In genomic region chr17:59435238-59435637, GRCh38 we compare ENCODE assay signal across 11 cellular contexts.
A peak's percentile ranks its signal among the peaks of the same experiment; 100 is the strongest.
DNase-seq lines count a peak whose midpoint lies in the region; ATAC-seq and TF ChIP-seq lines count a peak whose summit lies in the region.
"Had no signal": no experiment of that assay in that cellular context is flagged by ENCODE, and none has a peak within 500 bp of the region (broad histone marks: within the 10 kb centered on the region; RNA-seq: fewer than 3 reads in every experiment).

No MANE protein-coding gene starts in this region.

- H4K20me1 ChIP-seq in fibroblast of lung (ENCODE audit: control insufficient read depth, extremely low read depth, insufficient read depth, low read length), result no peaks in the 10 kb centered on the region

- no peak overlapping the region for H3K9ac ChIP-seq in fibroblast of lung (ENCODE audit: insufficient read depth, low read length)

- H3K4me3 Mint-ChIP-seq in activated CD4-positive, alpha-beta T cell treated with anti-CD3 and anti-CD28 coated beads for 36 hours, result peak overlapping the region; percentile 47
- H3K4me3 Mint-ChIP-seq in stimulated activated effector memory CD8-positive, alpha-beta T cell treated with anti-CD3 and anti-CD28 coated beads, Interleukin-12 subunit alpha, Interleukin-12 subunit beta, amount 100 ng/mL, for 72 hours, result peak overlapping the region; percentile 22

- H3K27me3 Mint-ChIP-seq in activated CD4-positive, alpha-beta T cell treated with anti-CD3 and anti-CD28 coated beads for 36 hours, result peaks cover 7% of the 10 kb centered on the region

- H3K9me3 ChIP-seq in fibroblast of lung (ENCODE audit: control insufficient read depth, insufficient read depth, low read depth, low read length) (no peaks in the 10 kb centered on the region), left lung (no peaks in the 10 kb centered on the region)

- no peaks in the 10 kb centered on the region for H3K79me2 ChIP-seq in fibroblast of lung (ENCODE audit: control insufficient read depth, insufficient read depth, low read length)

- H3K4me2 ChIP-seq in fibroblast of lung (ENCODE audit: extremely low read depth, insufficient read depth, low read length), result peak overlapping the region; percentile 62

- peaks cover 4% of the 10 kb centered on the region for H3K4me1 ChIP-seq in fibroblast of lung (ENCODE audit: control insufficient read depth, extremely low read depth, insufficient read depth, low read length)
- peaks cover 0 to 52% of the 10 kb centered on the region in 2 donors for H3K4me1 ChIP-seq in left lung

- CTCF ChIA-PET in activated CD4-positive, alpha-beta T cell treated with anti-CD3 and anti-CD28 coated beads for 36 hours (lab: Charles Lee), result interaction anchor here (0.6 to 3.1 kb wide), 4 partner anchors 106 to 371 kb away, joined by 3 to 17 read pairs (median 4); no protein-coding TSS in a partner anchor

- H3K27ac Mint-ChIP-seq in activated CD4-positive, alpha-beta T cell treated with anti-CD3 and anti-CD28 coated beads for 36 hours, result peak overlapping the region; percentile 87
- peak overlapping the region; percentile 77 for H3K27ac Mint-ChIP-seq in stimulated activated effector memory CD8-positive, alpha-beta T cell treated with anti-CD3 and anti-CD28 coated beads, Interleukin-12 subunit alpha, Interleukin-12 subunit beta, amount 100 ng/mL, for 72 hours

- H3K36me3 Mint-ChIP-seq in activated CD4-positive, alpha-beta T cell treated with anti-CD3 and anti-CD28 coated beads for 36 hours (ENCODE audit: low read depth), result no peaks in the 10 kb centered on the region
- H3K36me3 Mint-ChIP-seq in stimulated activated effector memory CD8-positive, alpha-beta T cell treated with anti-CD3 and anti-CD28 coated beads, Interleukin-12 subunit alpha, Interleukin-12 subunit beta, amount 100 ng/mL, for 72 hours, result peaks cover 13% of the 10 kb centered on the region

- ATAC-seq in activated CD4-positive, alpha-beta T cell treated with anti-CD3 and anti-CD28 coated beads for 36 hours, result peak; percentile 89
- ATAC-seq in SK-N-SH treated with all-trans-retinoic acid at 6 μM for 48 hours (peak; percentile 67), left lung (no peak), GM21381 (IDR thresholded peaks at IDR 0.05; ENCODE audit: unreplicated experiment) (no peak)
- ATAC-seq in stimulated activated effector memory CD8-positive, alpha-beta T cell treated with anti-CD3 and anti-CD28 coated beads, Interleukin-12 subunit alpha, Interleukin-12 subunit beta, amount 100 ng/mL, for 72 hours, result peak; percentile 96
- ATAC-seq: left colon had no signal

- H3K4me3 ChIP-seq in fibroblast of lung (replicated peaks in 1 of 4; ENCODE audit: control extremely low read depth in 1 of 4, insufficient read depth in 1 of 4, low read depth in 3 of 4, low read length in 4 of 4), result no peak overlapping the region
- H3K4me3 ChIP-seq in left lung, result no peak overlapping the region
- H3K4me3 ChIP-seq: cardiac muscle cell had no signal

- no peak for DNase-seq in activated CD4-positive, alpha-beta T cell treated with anti-CD3 and anti-CD28 coated beads for 36 hours
- no peak for DNase-seq in activated CD4-positive, alpha-beta T cell treated with anti-CD3 and anti-CD28 coated beads, Interleukin-2, amount 50 U/mL, for 4 hours
- peak; percentile 81 for DNase-seq in fibroblast of lung (ENCODE audit: low read depth in 2 of 2)
- peak in 1 of 2 donors; percentile 67 for DNase-seq in stimulated activated effector memory CD8-positive, alpha-beta T cell treated with anti-CD3 and anti-CD28 coated beads, Interleukin-12 subunit alpha, Interleukin-12 subunit beta, amount 100 ng/mL, for 72 hours (ENCODE audit: low spot score in 2 of 2)
- no peak for DNase-seq in left lung
- DNase-seq in DMS53 (lab: John Stamatoyannopoulos, UW), result no peak
- DNase-seq: left colon, NCI-H1417 had no signal

- POLR2A ChIA-PET in activated CD4-positive, alpha-beta T cell treated with anti-CD3 and anti-CD28 coated beads for 36 hours (lab: Charles Lee), result interaction anchor here (0.7 to 1.0 kb wide), 2 partner anchors 58 to 73 kb away, joined by 3 to 6 read pairs; no protein-coding TSS in a partner anchor

- H3K27me3 ChIP-seq in fibroblast of lung (ENCODE audit: control insufficient read depth, insufficient read depth, low read length), result no peaks in the 10 kb centered on the region
- no peaks in the 10 kb centered on the region for H3K27me3 ChIP-seq in left lung
- H3K27me3 ChIP-seq: cardiac muscle cell had no signal

- H3K4me1 Mint-ChIP-seq in activated CD4-positive, alpha-beta T cell treated with anti-CD3 and anti-CD28 coated beads for 36 hours, result peaks cover 63% of the 10 kb centered on the region
- H3K4me1 Mint-ChIP-seq in stimulated activated effector memory CD8-positive, alpha-beta T cell treated with anti-CD3 and anti-CD28 coated beads, Interleukin-12 subunit alpha, Interleukin-12 subunit beta, amount 100 ng/mL, for 72 hours, result peaks cover 69% of the 10 kb centered on the region

- peaks cover 4% of the 10 kb centered on the region for H3K9me3 Mint-ChIP-seq in activated CD4-positive, alpha-beta T cell treated with anti-CD3 and anti-CD28 coated beads for 36 hours (ENCODE audit: low read depth)
- peaks cover 4% of the 10 kb centered on the region for H3K9me3 Mint-ChIP-seq in stimulated activated effector memory CD8-positive, alpha-beta T cell treated with anti-CD3 and anti-CD28 coated beads, Interleukin-12 subunit alpha, Interleukin-12 subunit beta, amount 100 ng/mL, for 72 hours

- H2AFZ ChIP-seq in fibroblast of lung (ENCODE audit: low read length), result no peak overlapping the region

- no peaks in the 10 kb centered on the region for H3K36me3 ChIP-seq in fibroblast of lung (ENCODE audit: control insufficient read depth, insufficient read depth, low read length)
- H3K36me3 ChIP-seq in left lung, result no peaks in the 10 kb centered on the region
- H3K36me3 ChIP-seq: cardiac muscle cell had no signal

- intact Hi-C loops in activated CD4-positive, alpha-beta T cell treated with anti-CD3 and anti-CD28 coated beads for 36 hours (cut with DNase I, micrococcal nuclease), result loop anchor here (1.0 to 2.0 kb wide), 6 partner anchors 8 to 348 kb away; partner anchors contain the start of genes CLTC (in 1 of the 2) and YPEL2 (in 1 of the 2)
- intact Hi-C loops in left lung (cut with DNase I), result loop anchor here (5.0 to 10.0 kb wide), 2 partner anchors 108 to 110 kb away; no protein-coding TSS in a partner anchor

- no peak for TF ChIP-seq CTCF in fibroblast of lung (conservative IDR thresholded peaks at IDR 0.05 in 1 of 2, IDR thresholded peaks at IDR 0.05 in 1 of 2; ENCODE audit: low read depth in 1 of 2, low read length in 2 of 2)
- TF ChIP-seq CTCF in left lung (IDR thresholded peaks at IDR 0.05), result no peak

- no peak overlapping the region for H3K27ac ChIP-seq in fibroblast of lung (ENCODE audit: insufficient read depth, low read length)
- H3K27ac ChIP-seq in left lung, result no peak overlapping the region
- H3K27ac ChIP-seq: cardiac muscle cell had no signal

TF ChIP-seq in SK-N-SH treated with all-trans-retinoic acid at 6 μM for 48 hours, 23 proteins besides CTCF, POLR2A, EP300 and RAD21 (continues in another document):
- TF ChIP-seq ZC3H10 (CRISPR knock-in tag; IDR thresholded peaks at IDR 0.05), result no peak
- no peak for TF ChIP-seq ZNF565 (CRISPR knock-in tag; conservative IDR thresholded peaks at IDR 0.05; ENCODE audit: low read depth)
- 0 out of 2 replicates have a peak, but pooled peaks have one; percentile 26 for TF ChIP-seq ZFP3 (CRISPR knock-in tag; IDR thresholded peaks at IDR 0.05)
- no peak for TF ChIP-seq CSRNP3 (CRISPR knock-in tag; IDR thresholded peaks at IDR 0.05)
- TF ChIP-seq TSHZ2 (CRISPR knock-in tag; IDR thresholded peaks at IDR 0.05), result no peak
- TF ChIP-seq GLIS3 (CRISPR knock-in tag; IDR thresholded peaks at IDR 0.05), result no peak
- TF ChIP-seq TOX (CRISPR knock-in tag; IDR thresholded peaks at IDR 0.05; ENCODE audit: borderline replicate concordance), result no peak
- TF ChIP-seq ISL1 (CRISPR knock-in tag; IDR thresholded peaks at IDR 0.05), result peak; percentile 72
- TF ChIP-seq BACH2 (CRISPR knock-in tag; IDR thresholded peaks at IDR 0.05; ENCODE audit: borderline replicate concordance), result no peak
- TF ChIP-seq SNAI2 (CRISPR knock-in tag; IDR thresholded peaks at IDR 0.05), result no peak

Comparison
In these comparisons a context has a peak if more than half of its experiments do, and no peak if none do; other contexts are left out.
1. ATAC-seq: peak in activated CD4-positive, alpha-beta T cell treated with anti-CD3 and anti-CD28 coated beads for 36 hours (single experiment), SK-N-SH treated with all-trans-retinoic acid at 6 μM for 48 hours (single experiment) and stimulated activated effector memory CD8-positive, alpha-beta T cell treated with anti-CD3 and anti-CD28 coated beads, Interleukin-12 subunit alpha, Interleukin-12 subunit beta, amount 100 ng/mL, for 72 hours (single experiment); none in left lung (single experiment) and GM21381 (single experiment).
2. DNase-seq: peak in fibroblast of lung (2 of 2); none in activated CD4-positive, alpha-beta T cell treated with anti-CD3 and anti-CD28 coated beads for 36 hours (single experiment), activated CD4-positive, alpha-beta T cell treated with anti-CD3 and anti-CD28 coated beads, Interleukin-2, amount 50 U/mL, for 4 hours (0 of 2), left lung (0 of 2) and DMS53 (single experiment).